9 cellular contexts compared by ENCODE assay signal in the genomic region with DNA sequence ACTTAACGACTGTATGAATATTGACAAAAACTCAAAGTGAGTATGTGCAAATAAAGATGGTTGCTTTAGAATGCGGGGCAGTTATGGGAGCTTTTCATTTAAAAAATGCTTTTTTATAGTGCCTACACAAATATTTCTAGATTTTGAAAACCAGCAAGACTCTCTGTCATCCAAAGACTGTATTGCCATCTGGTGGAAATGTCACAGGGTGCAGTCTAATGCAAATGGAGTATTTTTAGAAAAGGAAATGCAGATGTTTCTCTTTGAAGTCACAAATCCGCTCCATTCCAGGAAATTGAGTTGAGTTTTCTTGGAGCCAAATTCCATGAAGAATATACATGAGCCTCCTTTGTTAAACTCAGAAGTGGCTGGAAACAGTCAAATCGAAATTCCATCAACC. TPM values are rescaled to one million over a fixed set of nuclear protein-coding genes. Genes with fewer than 3 reads are reported as not detected.
DNase-seq lines count a peak whose midpoint lies in the region; FAIRE-seq and TF ChIP-seq lines count a peak whose summit lies in the region.
"Had no signal": no experiment of that assay in that cellular context is flagged by ENCODE, and none has a peak within 500 bp of the region (broad histone marks: within the 10 kb centered on the region; RNA-seq: fewer than 3 reads in every experiment).

No MANE protein-coding gene starts in this region.

- H3K4me3 Mint-ChIP-seq in progenitor cell of endocrine pancreas (ENCODE audit: low read depth) = no peak overlapping the region

- H3K4me3 ChIP-seq in fibroblast of mammary gland (ENCODE audit: control insufficient read depth, low read depth, low read length) = no peak overlapping the region
- H3K4me3 ChIP-seq: Peyer's patch, uterus had no signal

- H3K27ac Mint-ChIP-seq in progenitor cell of endocrine pancreas = no peak overlapping the region

- FAIRE-seq in TTC549 (lab: Jason Lieb, UNC) = peak; percentile 65

- H3K36me3 Mint-ChIP-seq in progenitor cell of endocrine pancreas (ENCODE audit: insufficient read depth) = no peaks in the 10 kb centered on the region

- no peaks in the 10 kb centered on the region for H3K4me1 Mint-ChIP-seq in progenitor cell of endocrine pancreas (ENCODE audit: low read depth)

- peak; percentile 79 for TF ChIP-seq CTCF in fibroblast of mammary gland (conservative IDR thresholded peaks at IDR 0.05; ENCODE audit: control insufficient read depth, insufficient read depth, low read depth, low read length)
- peak; percentile 65 for TF ChIP-seq CTCF in progenitor cell of endocrine pancreas (IDR thresholded peaks at IDR 0.05; ENCODE audit: unreplicated experiment)

- DNase-seq in DMS53 (lab: John Stamatoyannopoulos, UW) = peak; percentile 67
- peak; percentile 52 for DNase-seq in HCEC 1CT
- DNase-seq in fibroblast of mammary gland (ENCODE audit: low read depth) = peak; percentile 66
- no peak for DNase-seq in progenitor cell of endocrine pancreas (ENCODE audit: low spot score, unreplicated experiment)
- DNase-seq in HuH-7.5 (ENCODE audit: low spot score) = no peak
- DNase-seq in OCI-M2 (lab: John Stamatoyannopoulos, UW; ENCODE audit: unreplicated experiment) = no peak

- no peaks in the 10 kb centered on the region for H3K9me3 Mint-ChIP-seq in progenitor cell of endocrine pancreas (ENCODE audit: low read depth)

- peaks cover 31% of the 10 kb centered on the region for H3K27me3 Mint-ChIP-seq in progenitor cell of endocrine pancreas

RNA-seq across cellular contexts. Expression of a gene that starts 2.3 kb away (rescaled TPM):
- total RNA-seq in progenitor cell of endocrine pancreas = not detected in 2 replicates

RNA-seq across cellular contexts. Expression of a gene that starts 10.4 kb away (rescaled TPM):
- total RNA-seq in progenitor cell of endocrine pancreas = 15.7 and 19.2 TPM in 2 replicates

Comparison
In these comparisons a context has a peak if more than half of its experiments do, and no peak if none do; other contexts are left out.
1. DNase-seq: peak in DMS53 (single experiment), HCEC 1CT (single experiment) and fibroblast of mammary gland (single experiment); none in progenitor cell of endocrine pancreas (single experiment), HuH-7.5 (single experiment) and OCI-M2 (single experiment).